Comparison of ENCODE assay signal across 18 cellular contexts in genomic region chr2:71941731-71942575, GRCh38.
DNase-seq lines count a peak whose midpoint lies in the region; ATAC-seq and TF ChIP-seq lines count a peak whose summit lies in the region.
"Had no signal": no experiment of that assay in that cellular context is flagged by ENCODE, and none has a peak within 500 bp of the region (broad histone marks: within the 10 kb centered on the region; RNA-seq: fewer than 3 reads in every experiment).

No MANE protein-coding gene starts in this region.

- H3K36me3 ChIP-seq in BLaER1 treated with 17β-estradiol and CSF1 and Interleukin-3, amounts not matched to agents 10 nM and 100 nM: no peaks in the 10 kb centered on the region
- H3K36me3 ChIP-seq in BE2C (no peaks in the 10 kb centered on the region), uterus (no peaks in the 10 kb centered on the region), body of pancreas (replicated peaks in 1 of 2; ENCODE audit: insufficient read depth in 1 of 2, low read depth in 2 of 2) (no peaks in the 10 kb centered on the region)
- H3K36me3 ChIP-seq: HAP-1, lower lobe of right lung, right lobe of liver had no signal

- H3K36me3 Mint-ChIP-seq in progenitor cell of endocrine pancreas (ENCODE audit: insufficient read depth): no peaks in the 10 kb centered on the region

- H3K9ac ChIP-seq in BLaER1 treated with 17β-estradiol and CSF1 and Interleukin-3, amounts not matched to agents 10 nM and 100 nM: no peak overlapping the region; a peak in 1 of 22 replicates
- H3K9ac ChIP-seq: KMS-11 had no signal

- DNase-seq in AG08395 (ENCODE audit: low spot score): peak; percentile 2
- peak; percentile 45 for DNase-seq in coronary artery (ENCODE audit: low spot score)
- peak; percentile 5 for DNase-seq in progenitor cell of endocrine pancreas (ENCODE audit: low spot score, unreplicated experiment)
- DNase-seq in BE2C: no peak
- DNase-seq in uterus: no peak
- no peak for DNase-seq in body of pancreas
- DNase-seq: activated CD4-positive, alpha-beta T cell treated with anti-CD3 and anti-CD28 coated beads for 1 hour; AML-193; lower lobe of right lung; NCI-H1930; NCI-H524 treated with DMSO at 0.1 percent for 48 hours; nucleus accumbens; right lobe of liver had no signal

- no peak overlapping the region for H3K4me3 Mint-ChIP-seq in progenitor cell of endocrine pancreas (ENCODE audit: low read depth)

- no peak for TF ChIP-seq CTCF in coronary artery (IDR thresholded peaks at IDR 0.05)
- TF ChIP-seq CTCF in progenitor cell of endocrine pancreas (IDR thresholded peaks at IDR 0.05; ENCODE audit: unreplicated experiment): no peak
- no peak for TF ChIP-seq CTCF in BE2C (IDR thresholded peaks at IDR 0.05; ENCODE audit: low read depth, low read length)
- no peak for TF ChIP-seq CTCF in uterus (IDR thresholded peaks at IDR 0.05)
- TF ChIP-seq CTCF in body of pancreas (IDR thresholded peaks at IDR 0.05): no peak

- WGBS in body of pancreas, 2 donors: 82 to 89% methylated on average over 11 of the region's 11 CpGs

- H3K9me3 ChIP-seq in BLaER1 treated with 17β-estradiol and CSF1 and Interleukin-3, amounts not matched to agents 10 nM and 100 nM (replicated peaks in 1 of 11): no peaks in the 10 kb centered on the region
- no peaks in the 10 kb centered on the region for H3K9me3 ChIP-seq in BE2C
- no peaks in the 10 kb centered on the region for H3K9me3 ChIP-seq in uterus
- no peaks in the 10 kb centered on the region for H3K9me3 ChIP-seq in body of pancreas
- H3K9me3 ChIP-seq: HAP-1, lower lobe of right lung, right lobe of liver had no signal

- TF ChIP-seq POLR2A in uterus (IDR thresholded peaks at IDR 0.05) (no peak), body of pancreas (IDR thresholded peaks at IDR 0.05) (no peak)

- H3K9me3 Mint-ChIP-seq in progenitor cell of endocrine pancreas (ENCODE audit: low read depth): no peaks in the 10 kb centered on the region
- H3K9me3 Mint-ChIP-seq: activated T-helper 2 cell treated with anti-CD3 and anti-CD28 coated beads, Interferon-gamma antibody, Interleukin-2, Interleukin-4, amounts not matched to agents 10 μg/mL and 5 μg/mL and 100 μg/mL, durations not matched to agents 14 hours and 24 hours and 36 hours had no signal

- H3K27ac Mint-ChIP-seq in progenitor cell of endocrine pancreas: no peak overlapping the region
- H3K27ac Mint-ChIP-seq: activated T-helper 2 cell treated with anti-CD3 and anti-CD28 coated beads, Interferon-gamma antibody, Interleukin-2, Interleukin-4, amounts not matched to agents 10 μg/mL and 5 μg/mL and 100 μg/mL, durations not matched to agents 14 hours and 24 hours and 36 hours had no signal

- no peak for ATAC-seq in body of pancreas
- ATAC-seq: lower lobe of right lung, right lobe of liver had no signal

- H3K27me3 ChIP-seq in BLaER1 treated with 17β-estradiol and CSF1 and Interleukin-3, amounts not matched to agents 10 nM and 100 nM: no peaks in the 10 kb centered on the region
- no peaks in the 10 kb centered on the region for H3K27me3 ChIP-seq in BE2C
- H3K27me3 ChIP-seq in uterus: no peaks in the 10 kb centered on the region
- H3K27me3 ChIP-seq in body of pancreas: no peaks in the 10 kb centered on the region
- H3K27me3 ChIP-seq: hepatocyte, right lobe of liver had no signal

- no peaks in the 10 kb centered on the region for H4K20me1 ChIP-seq in BLaER1 treated with 17β-estradiol and CSF1 and Interleukin-3, amounts not matched to agents 10 nM and 100 nM

- peaks cover 15 to 61% (median 54%) of the 10 kb centered on the region in 10 experiments; a peak in 19 of 20 replicates for H3K4me1 ChIP-seq in BLaER1 treated with 17β-estradiol and CSF1 and Interleukin-3, amounts not matched to agents 10 nM and 100 nM
- no peaks in the 10 kb centered on the region for H3K4me1 ChIP-seq in BE2C
- peaks cover 0 to 11% of the 10 kb centered on the region in 2 donors for H3K4me1 ChIP-seq in uterus
- H3K4me1 ChIP-seq in body of pancreas: no peaks in the 10 kb centered on the region
- H3K4me1 ChIP-seq: HAP-1, lower lobe of right lung had no signal

- peak overlapping the region; percentile 25 to 96 (median 78); a peak in 21 of 22 replicates for H3K4me2 ChIP-seq in BLaER1 treated with 17β-estradiol and CSF1 and Interleukin-3, amounts not matched to agents 10 nM and 100 nM
- H3K4me2 ChIP-seq: hepatocyte, KMS-11 had no signal

- intact Hi-C loops in uterus (cut with DNase I; ENCODE audit: low total_unique reads): no loop called here
- intact Hi-C loops in body of pancreas (cut with DNase I): no loop called here

- H3K4me1 Mint-ChIP-seq in progenitor cell of endocrine pancreas (ENCODE audit: low read depth): no peaks in the 10 kb centered on the region

- peak overlapping the region in 3 of 11 experiments; percentile 25 to 47 (median 42); a peak in 7 of 22 replicates for H3K27ac ChIP-seq in BLaER1 treated with 17β-estradiol and CSF1 and Interleukin-3, amounts not matched to agents 10 nM and 100 nM
- H3K27ac ChIP-seq in coronary artery: no peak overlapping the region
- H3K27ac ChIP-seq in uterus: no peak overlapping the region
- no peak overlapping the region for H3K27ac ChIP-seq in body of pancreas
- H3K27ac ChIP-seq: hepatocyte, KMS-11, lower lobe of right lung, right lobe of liver had no signal

- H3K27me3 Mint-ChIP-seq in progenitor cell of endocrine pancreas: peaks cover 24% of the 10 kb centered on the region

- no peak overlapping the region for H3K4me3 ChIP-seq in BLaER1 treated with 17β-estradiol and CSF1 and Interleukin-3, amounts not matched to agents 10 nM and 100 nM
- H3K4me3 ChIP-seq in coronary artery (no peak overlapping the region), BE2C (ENCODE audit: low read depth, low read length) (no peak overlapping the region), uterus (no peak overlapping the region), body of pancreas (no peak overlapping the region)
- H3K4me3 ChIP-seq: HAP-1, hepatocyte, lower lobe of right lung, right lobe of liver had no signal

Comparison
In these comparisons a context has a peak if more than half of its experiments do, and no peak if none do; other contexts are left out.
1. DNase-seq: peak in AG08395 (single experiment), coronary artery (single experiment) and progenitor cell of endocrine pancreas (single experiment); none in BE2C (single experiment), uterus (0 of 2) and body of pancreas (0 of 4).